Comparison of ENCODE assay signal across 8 cellular contexts in the genomic region with DNA sequence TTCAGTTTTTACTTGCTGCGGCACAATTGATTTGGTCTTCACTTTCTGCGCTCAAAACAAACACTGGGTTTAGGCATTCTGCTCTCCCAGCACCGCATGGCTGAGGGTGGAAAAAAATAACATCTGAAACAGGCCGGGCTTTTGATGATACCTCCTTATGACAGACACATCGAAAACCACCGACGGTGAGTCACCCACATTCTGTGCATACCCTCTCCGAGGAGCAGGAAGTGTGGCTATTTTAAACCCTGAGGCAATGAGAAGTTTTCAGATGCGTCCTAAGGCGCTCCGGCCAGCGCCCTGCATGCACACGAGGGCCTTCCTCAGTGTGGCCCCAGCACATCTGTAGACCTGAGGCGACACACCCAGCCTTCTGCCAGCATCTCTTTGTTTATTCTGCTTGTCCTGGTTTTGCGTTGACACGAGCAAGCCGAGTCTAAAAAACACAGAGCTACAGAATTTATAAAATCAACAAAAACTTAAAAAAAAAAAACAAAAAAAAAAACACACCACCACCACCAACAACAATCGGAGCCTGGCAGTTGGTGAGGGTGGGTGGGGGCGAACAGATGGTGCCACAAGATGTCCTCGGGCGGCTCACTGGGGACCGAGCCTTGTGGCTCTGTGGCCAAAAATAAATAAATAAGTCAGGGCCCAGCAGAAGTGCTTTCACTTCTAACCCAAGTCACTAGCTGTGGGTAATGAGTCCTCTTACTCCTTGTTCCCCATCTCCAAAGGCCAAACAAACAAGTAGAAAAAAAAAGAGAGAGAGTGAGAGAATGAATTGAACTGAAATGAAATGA.
DNase-seq lines count a peak whose midpoint lies in the region; ATAC-seq lines count a peak whose summit lies in the region.

No MANE protein-coding gene starts in this region.

- H3K4me3 Mint-ChIP-seq in activated CD4-positive, alpha-beta memory T cell treated with anti-CD3 and anti-CD28 coated beads for 36 hours: peak overlapping the region; percentile 49

- H3K27ac Mint-ChIP-seq in activated CD4-positive, alpha-beta memory T cell treated with anti-CD3 and anti-CD28 coated beads for 36 hours: peak overlapping the region; percentile 84

- H3K27ac ChIP-seq in effector memory CD4-positive, alpha-beta T cell (ENCODE audit: insufficient read depth, low read length, poor library complexity, severe bottlenecking): peak overlapping the region; percentile 64

- intact Hi-C loops in activated CD4-positive, alpha-beta memory T cell treated with anti-CD3 and anti-CD28 coated beads for 36 hours (cut with micrococcal nuclease): loop anchor here (1.0 to 5.0 kb wide), 10 partner anchors 13 to 303 kb away; no protein-coding TSS in a partner anchor

- H3K27me3 Mint-ChIP-seq in activated CD4-positive, alpha-beta memory T cell treated with anti-CD3 and anti-CD28 coated beads for 36 hours: no peaks in the 10 kb centered on the region

- CTCF ChIA-PET in activated CD4-positive, alpha-beta memory T cell treated with anti-CD3 and anti-CD28 coated beads for 36 hours (lab: Charles Lee): interaction anchor here (0.8 to 1.5 kb wide), 2 partner anchors 70 to 154 kb away, joined by 3 to 4 read pairs; no protein-coding TSS in a partner anchor

- peak; percentile 92 for DNase-seq in NCI-H226
- peak; percentile 95 for DNase-seq in activated CD4-positive, alpha-beta memory T cell treated with anti-CD3 and anti-CD28 coated beads for 36 hours
- DNase-seq in effector memory CD4-positive, alpha-beta T cell: peak; percentile 69 to 81 (median 71)
- peak; percentile 76 to 96 for DNase-seq in stimulated activated CD8-positive, alpha-beta memory T cell treated with anti-CD3 and anti-CD28 coated beads, Interleukin-7, amount 100 ng/mL, for 48 hours (ENCODE audit: extremely low read depth in 1 of 2, low read depth in 1 of 2)
- no peak for DNase-seq in DMS114 treated with DMSO at 0.1 percent for 48 hours (lab: John Stamatoyannopoulos, UW; ENCODE audit: unreplicated experiment)

- H3K36me3 ChIP-seq in effector memory CD4-positive, alpha-beta T cell (ENCODE audit: control insufficient read depth, insufficient read depth, low read length): no peaks in the 10 kb centered on the region
- no peaks in the 10 kb centered on the region for H3K36me3 ChIP-seq in mucosa of stomach (ENCODE audit: control insufficient read depth, insufficient read depth, low read length)

- peaks cover 6% of the 10 kb centered on the region for H3K36me3 Mint-ChIP-seq in activated CD4-positive, alpha-beta memory T cell treated with anti-CD3 and anti-CD28 coated beads for 36 hours

- peak overlapping the region; percentile 21 for H3K4me3 ChIP-seq in effector memory CD4-positive, alpha-beta T cell (ENCODE audit: insufficient read depth, low read depth, low read length, poor library complexity, severe bottlenecking)
- H3K4me3 ChIP-seq in mucosa of stomach (ENCODE audit: low read length): no peak overlapping the region

- H3K9me3 Mint-ChIP-seq in activated CD4-positive, alpha-beta memory T cell treated with anti-CD3 and anti-CD28 coated beads for 36 hours: peaks cover 2% of the 10 kb centered on the region

- POLR2A ChIA-PET in activated CD4-positive, alpha-beta memory T cell treated with anti-CD3 and anti-CD28 coated beads for 36 hours (lab: Charles Lee): interaction anchor here (0.7 to 3.3 kb wide), 6 partner anchors 48 to 168 kb away, joined by 3 to 14 read pairs (median 5); no protein-coding TSS in a partner anchor

- no peaks in the 10 kb centered on the region for H3K27me3 ChIP-seq in effector memory CD4-positive, alpha-beta T cell (replicated peaks; ENCODE audit: control insufficient read depth, insufficient read depth, low read length, poor library complexity, severe bottlenecking)
- peaks cover 10% of the 10 kb centered on the region for H3K27me3 ChIP-seq in mucosa of stomach (ENCODE audit: control insufficient read depth, insufficient read depth, low read length)

- ATAC-seq in GM18511 (IDR thresholded peaks at IDR 0.05; ENCODE audit: unreplicated experiment) (peak; percentile 92), HG02852 (IDR thresholded peaks at IDR 0.05; ENCODE audit: unreplicated experiment) (peak; percentile 82)

- H3K9ac ChIP-seq in mucosa of stomach (ENCODE audit: low read length): peak overlapping the region; percentile 48

- peaks cover 34% of the 10 kb centered on the region for H3K4me1 ChIP-seq in effector memory CD4-positive, alpha-beta T cell (ENCODE audit: control insufficient read depth, insufficient read depth, low read length, poor library complexity, severe bottlenecking)
- H3K4me1 ChIP-seq in mucosa of stomach (ENCODE audit: control insufficient read depth, insufficient read depth, low read length): peaks cover 26% of the 10 kb centered on the region

- H3K9me3 ChIP-seq in effector memory CD4-positive, alpha-beta T cell (ENCODE audit: control insufficient read depth, low read length): no peaks in the 10 kb centered on the region
- no peaks in the 10 kb centered on the region for H3K9me3 ChIP-seq in mucosa of stomach (ENCODE audit: control insufficient read depth, low read length)

- H3K4me1 Mint-ChIP-seq in activated CD4-positive, alpha-beta memory T cell treated with anti-CD3 and anti-CD28 coated beads for 36 hours (ENCODE audit: low read depth): peaks cover 54% of the 10 kb centered on the region
